In the genomic region with DNA sequence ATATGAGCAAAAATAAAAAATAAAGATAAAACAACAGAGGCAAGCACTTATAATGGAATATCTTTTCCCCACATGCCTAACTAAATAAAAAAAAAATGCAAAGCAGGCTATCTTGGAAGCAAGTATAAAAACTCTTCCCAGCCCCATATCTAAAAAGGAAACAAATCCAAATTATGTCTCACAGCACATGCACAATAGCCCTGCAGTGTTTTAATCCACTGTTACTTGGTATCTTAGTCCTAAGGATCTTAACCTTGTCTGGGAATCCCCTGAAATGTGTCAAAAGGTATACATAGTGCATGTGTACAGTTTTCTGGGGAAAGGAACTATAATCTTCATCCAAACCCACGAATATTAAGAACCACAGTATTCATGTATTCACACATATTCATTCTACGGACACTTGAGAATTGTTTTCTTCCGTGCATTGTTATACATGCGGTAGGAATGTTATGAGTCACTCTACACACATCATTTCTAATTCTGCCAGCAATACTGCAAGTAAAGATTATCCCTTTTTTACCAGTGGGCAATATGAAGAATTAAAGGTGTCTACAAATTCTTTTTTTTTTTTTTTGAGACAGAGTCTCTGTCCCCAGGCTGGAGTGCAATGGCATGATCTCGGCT, we compare ENCODE assay signal across 10 cellular contexts. TPM values are rescaled to one million over a fixed set of nuclear protein-coding genes. Genes with fewer than 3 reads are reported as not detected.
DNase-seq lines count a peak whose midpoint lies in the region; TF ChIP-seq lines count a peak whose summit lies in the region.
"Had no signal": no experiment of that assay in that cellular context is flagged by ENCODE, and none has a peak within 500 bp of the region (broad histone marks: within the 10 kb centered on the region; RNA-seq: fewer than 3 reads in every experiment).

No MANE protein-coding gene starts in this region.

- no peaks in the 10 kb centered on the region; the same call in 1 of the 2 replicates for H3K9me3 ChIP-seq in MG63
- no peaks in the 10 kb centered on the region for H3K9me3 ChIP-seq in right atrium auricular region

- H3K4me1 ChIP-seq in right atrium auricular region, result no peaks in the 10 kb centered on the region

- H3K4me3 ChIP-seq in MG63 (peak overlapping the region; percentile 17), right atrium auricular region (no peak overlapping the region)

- no peak overlapping the region for H3K27ac ChIP-seq in right atrium auricular region

- H3K27me3 ChIP-seq in MG63 (0 out of 2 replicates have a peak, but pooled peaks cover 2% of the 10 kb centered on the region), right atrium auricular region (no peaks in the 10 kb centered on the region)

- TF ChIP-seq CTCF in GM10266 (IDR thresholded peaks at IDR 0.05; ENCODE audit: control insufficient read depth, insufficient read depth, low read depth, missing control alignments) (no peak), right atrium auricular region (IDR thresholded peaks at IDR 0.05) (no peak)

- DNase-seq in GM10266 (ENCODE audit: extremely low spot score), result peak; percentile 10
- peak; percentile 69 for DNase-seq in HCEC 1CT
- DNase-seq in MG63, result no peak
- peak; percentile 39 for DNase-seq in hepatic stellate cell (ENCODE audit: low spot score)
- DNase-seq in right atrium auricular region (ENCODE audit: low spot score), result no peak
- no peak for DNase-seq in T-helper 1 cell
- no peak for DNase-seq in central memory CD4-positive, alpha-beta T cell
- DNase-seq in retina, result no peak
- DNase-seq: cortex of kidney, Kasumi-1 had no signal

- H3K36me3 ChIP-seq in MG63 (no peaks in the 10 kb centered on the region), right atrium auricular region (no peaks in the 10 kb centered on the region)

RNA-seq across cellular contexts. Expression of a gene that starts 47.8 kb away (rescaled TPM):
- total RNA-seq in MG63 (2014; rRNA removed; shearing (Covaris generic); ENCODE audit: low replicate concordance), result 61.7 and 105 TPM in 2 replicates
- 10 to 100 TPM; 27.4 to 27.7 TPM for total RNA-seq in right atrium auricular region

Comparison
In these comparisons a context has a peak if more than half of its experiments do, and no peak if none do; other contexts are left out.
1. DNase-seq: peak in GM10266 (single experiment), HCEC 1CT (single experiment) and hepatic stellate cell (single experiment); none in MG63 (single experiment), right atrium auricular region (single experiment), T-helper 1 cell (0 of 5), central memory CD4-positive, alpha-beta T cell (single experiment) and retina (single experiment).